ENCODE assay signal across 32 cellular contexts in the genomic region with DNA sequence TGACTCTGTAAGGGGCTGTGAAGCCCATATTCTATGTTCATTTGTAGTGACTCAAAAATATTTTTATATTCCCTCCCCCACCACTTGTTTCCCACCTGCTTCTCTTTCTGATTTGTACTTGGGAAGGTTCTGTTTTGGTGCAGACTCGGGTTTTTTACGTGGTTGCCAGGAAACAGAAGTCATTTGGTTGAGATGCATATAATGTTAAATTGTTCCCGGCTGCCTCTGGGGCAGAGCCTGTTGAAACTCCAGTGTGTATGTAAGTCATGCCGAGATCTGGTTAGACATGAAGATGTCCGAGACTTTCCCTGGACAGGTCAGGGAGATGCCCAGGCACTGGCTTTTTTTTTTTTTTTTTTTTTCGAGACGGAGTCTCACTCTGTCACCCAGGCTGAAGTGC.
"Had no signal": no experiment of that assay in that cellular context is flagged by ENCODE, and none has a peak within 500 bp of the region (broad histone marks: within the 10 kb centered on the region; RNA-seq: fewer than 3 reads in every experiment).

No MANE protein-coding gene starts in this region.

- H2AFZ ChIP-seq: hepatocyte had no signal

- H3K27ac Mint-ChIP-seq: activated B cell treated with CpG ODN at 0.5 μM for 24 hours; activated CD8-positive, alpha-beta memory T cell treated with anti-CD3 and anti-CD28 coated beads, Interleukin-2, amount 10 ng/mL, durations not matched to agents 7 days and 5 days; activated CD8-positive, alpha-beta T cell treated with anti-CD3 and anti-CD28 coated beads for 36 hours; activated naive CD4-positive, alpha-beta T cell treated with anti-CD3 and anti-CD28 coated beads for 36 hours; activated naive CD4-positive, alpha-beta T cell treated with anti-CD3 and anti-CD28 coated beads, Interleukin-2, amount 50 U/mL, for 24 hours; activated naive CD8-positive, alpha-beta T cell treated with anti-CD3 and anti-CD28 coated beads for 36 hours; activated naive CD8-positive, alpha-beta T cell treated with anti-CD3 and anti-CD28 coated beads, Interleukin-2, amount 50 U/mL, for 24 hours; activated T-helper 1 cell treated with anti-CD3 and anti-CD28 coated beads, Interleukin-12 subunit alpha, Interleukin-12 subunit beta, Interleukin-2, Interleukin-4 antibody, amounts not matched to agents 30 ng/mL and 10 ng/mL and 1 ng/mL, durations not matched to agents 14 hours and 24 hours and 36 hours; activated T-helper 2 cell treated with anti-CD3 and anti-CD28 coated beads, Interferon-gamma antibody, Interleukin-2, Interleukin-4, amounts not matched to agents 10 μg/mL and 5 μg/mL and 100 μg/mL, durations not matched to agents 14 hours and 24 hours and 36 hours; effector memory CD8-positive, alpha-beta T cell; T-helper 2 cell treated with Interferon-gamma antibody and Interleukin-4, amounts not matched to agents 5 μg/mL and 100 μg/mL, for 36 hours had no signal

- H3K9me3 ChIP-seq: adrenal gland, body of pancreas, esophagus muscularis mucosa, heart right ventricle had no signal

- ATAC-seq: activated CD4-positive, CD25-positive, alpha-beta regulatory T cell treated with anti-CD3 and anti-CD28 coated beads, Interleukin-2, amount 50 U/mL, for 24 hours; activated CD8-positive, alpha-beta memory T cell treated with anti-CD3 and anti-CD28 coated beads, Interleukin-2, amount 10 ng/mL, durations not matched to agents 7 days and 5 days; activated CD8-positive, alpha-beta T cell treated with anti-CD3 and anti-CD28 coated beads for 36 hours; activated naive CD8-positive, alpha-beta T cell treated with anti-CD3 and anti-CD28 coated beads, Interleukin-2, amount 50 U/mL, for 24 hours; body of pancreas; effector memory CD8-positive, alpha-beta T cell; foreskin keratinocyte; gastroesophageal sphincter; heart right ventricle had no signal

- H3K79me2 ChIP-seq: hepatocyte had no signal

- H3K4me1 ChIP-seq: adrenal gland, body of pancreas, esophagus muscularis mucosa, foreskin keratinocyte, gastroesophageal sphincter, heart right ventricle had no signal

- H3K36me3 Mint-ChIP-seq: activated CD8-positive, alpha-beta memory T cell treated with anti-CD3 and anti-CD28 coated beads, Interleukin-2, amount 10 ng/mL, durations not matched to agents 7 days and 5 days; activated naive CD4-positive, alpha-beta T cell treated with anti-CD3 and anti-CD28 coated beads, Interleukin-2, amount 50 U/mL, for 24 hours; activated naive CD8-positive, alpha-beta T cell treated with anti-CD3 and anti-CD28 coated beads for 36 hours had no signal

- H3K9me3 Mint-ChIP-seq: activated B cell treated with CpG ODN at 0.5 μM for 24 hours; activated CD8-positive, alpha-beta T cell treated with anti-CD3 and anti-CD28 coated beads for 36 hours; activated naive CD4-positive, alpha-beta T cell treated with anti-CD3 and anti-CD28 coated beads for 36 hours; activated naive CD4-positive, alpha-beta T cell treated with anti-CD3 and anti-CD28 coated beads, Interleukin-2, amount 50 U/mL, for 24 hours; activated naive CD8-positive, alpha-beta T cell treated with anti-CD3 and anti-CD28 coated beads for 36 hours; activated naive CD8-positive, alpha-beta T cell treated with anti-CD3 and anti-CD28 coated beads, Interleukin-2, amount 50 U/mL, for 24 hours; activated T-helper 1 cell treated with anti-CD3 and anti-CD28 coated beads, Interleukin-12 subunit alpha, Interleukin-12 subunit beta, Interleukin-2, Interleukin-4 antibody, amounts not matched to agents 30 ng/mL and 10 ng/mL and 1 ng/mL, durations not matched to agents 14 hours and 24 hours and 36 hours; activated T-helper 2 cell treated with anti-CD3 and anti-CD28 coated beads, Interferon-gamma antibody, Interleukin-2, Interleukin-4, amounts not matched to agents 10 μg/mL and 5 μg/mL and 100 μg/mL, durations not matched to agents 14 hours and 24 hours and 36 hours; effector memory CD8-positive, alpha-beta T cell; T-helper 2 cell treated with Interferon-gamma antibody and Interleukin-4, amounts not matched to agents 5 μg/mL and 100 μg/mL, for 36 hours had no signal

- H3K4me3 ChIP-seq: adrenal gland, body of pancreas, esophagus muscularis mucosa, gastroesophageal sphincter, heart right ventricle, hepatocyte had no signal

- H3K4me2 ChIP-seq: hepatocyte had no signal

- H3K4me3 Mint-ChIP-seq: activated B cell treated with CpG ODN at 0.5 μM for 24 hours; activated CD8-positive, alpha-beta memory T cell treated with anti-CD3 and anti-CD28 coated beads, Interleukin-2, amount 10 ng/mL, durations not matched to agents 7 days and 5 days; activated CD8-positive, alpha-beta T cell treated with anti-CD3 and anti-CD28 coated beads for 36 hours; activated naive CD4-positive, alpha-beta T cell treated with anti-CD3 and anti-CD28 coated beads for 36 hours; activated naive CD4-positive, alpha-beta T cell treated with anti-CD3 and anti-CD28 coated beads, Interleukin-2, amount 50 U/mL, for 24 hours; activated naive CD8-positive, alpha-beta T cell treated with anti-CD3 and anti-CD28 coated beads for 36 hours; activated naive CD8-positive, alpha-beta T cell treated with anti-CD3 and anti-CD28 coated beads, Interleukin-2, amount 50 U/mL, for 24 hours; activated T-helper 1 cell treated with anti-CD3 and anti-CD28 coated beads, Interleukin-12 subunit alpha, Interleukin-12 subunit beta, Interleukin-2, Interleukin-4 antibody, amounts not matched to agents 30 ng/mL and 10 ng/mL and 1 ng/mL, durations not matched to agents 14 hours and 24 hours and 36 hours; effector memory CD8-positive, alpha-beta T cell; T-helper 2 cell treated with Interferon-gamma antibody and Interleukin-4, amounts not matched to agents 5 μg/mL and 100 μg/mL, for 36 hours had no signal

- H3K4me1 Mint-ChIP-seq: activated B cell treated with CpG ODN at 0.5 μM for 24 hours; activated CD8-positive, alpha-beta memory T cell treated with anti-CD3 and anti-CD28 coated beads, Interleukin-2, amount 10 ng/mL, durations not matched to agents 7 days and 5 days; activated naive CD4-positive, alpha-beta T cell treated with anti-CD3 and anti-CD28 coated beads, Interleukin-2, amount 50 U/mL, for 24 hours; activated naive CD8-positive, alpha-beta T cell treated with anti-CD3 and anti-CD28 coated beads for 36 hours; activated naive CD8-positive, alpha-beta T cell treated with anti-CD3 and anti-CD28 coated beads, Interleukin-2, amount 50 U/mL, for 24 hours had no signal

- H3K27ac ChIP-seq: adrenal gland, body of pancreas, esophagus muscularis mucosa, foreskin keratinocyte, gastroesophageal sphincter, heart right ventricle, hepatocyte, WERI-Rb-1 had no signal

- H3K27me3 ChIP-seq: body of pancreas, foreskin keratinocyte, hepatocyte had no signal

- DNase-seq: activated B cell treated with CpG ODN at 0.5 μM for 24 hours; activated CD4-positive, alpha-beta T cell treated with anti-CD3 and anti-CD28 coated beads for 48 hours; activated CD4-positive, alpha-beta T cell treated with anti-CD3 and anti-CD28 coated beads, Interleukin-2, amount 50 U/mL, for 1 hour; activated CD4-positive, alpha-beta T cell treated with anti-CD3 and anti-CD28 coated beads, Interleukin-2, amount 50 U/mL, for 48 hours; activated CD8-positive, alpha-beta memory T cell treated with anti-CD3 and anti-CD28 coated beads, Interleukin-2, amount 10 ng/mL, durations not matched to agents 7 days and 5 days; activated CD8-positive, alpha-beta memory T cell treated with anti-CD3 and anti-CD28 coated beads, Interleukin-2, amount 50 U/mL, for 4 hours; activated CD8-positive, alpha-beta T cell treated with anti-CD3 and anti-CD28 coated beads for 36 hours; activated effector memory CD4-positive, alpha-beta T cell treated with anti-CD3 and anti-CD28 coated beads, Interleukin-2, amount 50 U/mL, for 16 hours; activated naive CD4-positive, alpha-beta T cell treated with anti-CD3 and anti-CD28 coated beads for 36 hours; activated naive CD8-positive, alpha-beta T cell treated with anti-CD3 and anti-CD28 coated beads for 36 hours; activated naive CD8-positive, alpha-beta T cell treated with anti-CD3 and anti-CD28 coated beads, Interleukin-2, amount 50 U/mL, for 24 hours; activated T-cell treated with anti-CD3 and anti-CD28 coated beads, Interleukin-2, amount 50 U/mL, for 1 hour; activated T-cell treated with anti-CD3 and anti-CD28 coated beads, Interleukin-2, amount 50 U/mL, for 48 hours; adrenal gland; body of pancreas; cortex of kidney; dermis blood vessel endothelial cell; effector CD4-positive, alpha-beta T cell; effector memory CD8-positive, alpha-beta T cell; erythroblast; foreskin keratinocyte; heart right ventricle; T1000; WERI-Rb-1 had no signal

- H3K36me3 ChIP-seq: adrenal gland, esophagus muscularis mucosa, gastroesophageal sphincter, heart right ventricle, WERI-Rb-1 had no signal
